In genomic region chr2:237085261-237086221, GRCh38 we compare ENCODE assay signal across 1 cellular context.
TF ChIP-seq lines count a peak whose summit lies in the region.

TSS of gene COPS8 (plus strand) at chr2:237085889. CDS start at chr2:237085965, 76 bp downstream.

TF ChIP-seq in HepG2, 621 proteins besides CTCF, POLR2A, EP300 and RAD21 (continued from another document and continues in another):
- TF ChIP-seq DMTF1 (CRISPR knock-in tag; IDR thresholded peaks at IDR 0.05) (peak; percentile 81; the same call in 1 of the 2 replicates), STAT6 (CRISPR knock-in tag; IDR thresholded peaks at IDR 0.05; ENCODE audit: borderline replicate concordance) (peak; percentile 97), PBX2 (CRISPR knock-in tag; IDR thresholded peaks at IDR 0.05) (no peak), MAF1 (CRISPR knock-in tag; IDR thresholded peaks at IDR 0.05; ENCODE audit: borderline replicate concordance) (peak; percentile 66; the same call in 1 of the 2 replicates), SMARCC2 (IDR thresholded peaks at IDR 0.05) (no peak), AGO1 (IDR thresholded peaks at IDR 0.05; ENCODE audit: low read depth, low read length, poor library complexity, severe bottlenecking) (peak; percentile 43), ZNF746 (CRISPR knock-in tag; IDR thresholded peaks at IDR 0.05) (0 out of 2 replicates have a peak, but pooled peaks have one; percentile 20), CREBL2 (CRISPR knock-in tag; IDR thresholded peaks at IDR 0.05; ENCODE audit: borderline replicate concordance) (peak; percentile 64; the same call in 1 of the 2 replicates), NCOA2 (CRISPR knock-in tag; IDR thresholded peaks at IDR 0.05) (peak; percentile 60), ZNF563 (CRISPR knock-in tag; IDR thresholded peaks at IDR 0.05) (peak; percentile 56), ZSCAN20 (CRISPR knock-in tag; IDR thresholded peaks at IDR 0.05; ENCODE audit: borderline replicate concordance) (peak; percentile 92; the same call in 1 of the 2 replicates), ZSCAN21 (CRISPR knock-in tag; IDR thresholded peaks at IDR 0.05; ENCODE audit: borderline replicate concordance) (peak; percentile 85; the same call in 1 of the 2 replicates), E2F2 (CRISPR knock-in tag; IDR thresholded peaks at IDR 0.05; ENCODE audit: borderline replicate concordance) (peak; percentile 98; the same call in 1 of the 2 replicates), CHCHD3 (CRISPR knock-in tag; IDR thresholded peaks at IDR 0.05) (0 out of 2 replicates have a peak, but pooled peaks have one; percentile 92), ZFYVE20 (CRISPR knock-in tag; IDR thresholded peaks at IDR 0.05; ENCODE audit: borderline replicate concordance, low read depth) (peak; percentile 33; the same call in 1 of the 2 replicates), ESRRA (CRISPR knock-in tag; IDR thresholded peaks at IDR 0.05; ENCODE audit: low read depth) (peak; percentile 89), ZNF207 (IDR thresholded peaks at IDR 0.05; ENCODE audit: borderline replicate concordance) (no peak), NCOA5 (CRISPR knock-in tag; IDR thresholded peaks at IDR 0.05) (0 out of 2 replicates have a peak, but pooled peaks have one; percentile 54), ZNF136 (CRISPR knock-in tag; IDR thresholded peaks at IDR 0.05; ENCODE audit: low read depth) (no peak; the same call in 1 of the 2 replicates), ZNF800 (CRISPR knock-in tag; IDR thresholded peaks at IDR 0.05) (peak; percentile 88), RBFOX2 (IDR thresholded peaks at IDR 0.05; ENCODE audit: low read depth, low read length) (peak; percentile 98), NFIC (IDR thresholded peaks at IDR 0.05; ENCODE audit: low read length) (no peak), KMT2B (CRISPR knock-in tag; IDR thresholded peaks at IDR 0.05) (peak; percentile 100), NFYC (CRISPR knock-in tag; IDR thresholded peaks at IDR 0.05) (peak; percentile 85), ZNF260 (CRISPR knock-in tag; IDR thresholded peaks at IDR 0.05; ENCODE audit: borderline replicate concordance, low read depth) (0 out of 2 replicates have a peak, but pooled peaks have one; percentile 34), MXI1 (IDR thresholded peaks at IDR 0.05; ENCODE audit: borderline replicate concordance, low read depth, low read length) (peak; percentile 89; the same call in 1 of the 3 replicates), TCF7L2 (IDR thresholded peaks at IDR 0.05; ENCODE audit: low read depth, low read length) (no peak), MTF2 (CRISPR knock-in tag; IDR thresholded peaks at IDR 0.05; ENCODE audit: borderline replicate concordance) (peak; percentile 99), SALL1 (CRISPR knock-in tag; IDR thresholded peaks at IDR 0.05) (peak; percentile 96), FOSL1 (CRISPR knock-in tag; IDR thresholded peaks at IDR 0.05; ENCODE audit: borderline replicate concordance) (no peak; the same call in 1 of the 2 replicates), ATF7-NPFF (CRISPR knock-in tag; IDR thresholded peaks at IDR 0.05; ENCODE audit: low read depth) (peak; percentile 95), JUN (CRISPR knock-in tag; IDR thresholded peaks at IDR 0.05) (peak; percentile 54; the same call in 1 of the 2 replicates), ISX (CRISPR knock-in tag; conservative IDR thresholded peaks at IDR 0.05) (no peak; the same call in 1 of the 2 replicates)
- TF ChIP-seq, protein P1, sequence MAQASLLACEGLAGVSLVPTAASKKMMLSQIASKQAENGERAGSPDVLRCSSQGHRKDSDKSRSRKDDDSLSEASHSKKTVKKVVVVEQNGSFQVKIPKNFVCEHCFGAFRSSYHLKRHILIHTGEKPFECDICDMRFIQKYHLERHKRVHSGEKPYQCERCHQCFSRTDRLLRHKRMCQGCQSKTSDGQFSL (CRISPR knock-in tag; IDR thresholded peaks at IDR 0.05): no peak
- TF ChIP-seq, protein P2, sequence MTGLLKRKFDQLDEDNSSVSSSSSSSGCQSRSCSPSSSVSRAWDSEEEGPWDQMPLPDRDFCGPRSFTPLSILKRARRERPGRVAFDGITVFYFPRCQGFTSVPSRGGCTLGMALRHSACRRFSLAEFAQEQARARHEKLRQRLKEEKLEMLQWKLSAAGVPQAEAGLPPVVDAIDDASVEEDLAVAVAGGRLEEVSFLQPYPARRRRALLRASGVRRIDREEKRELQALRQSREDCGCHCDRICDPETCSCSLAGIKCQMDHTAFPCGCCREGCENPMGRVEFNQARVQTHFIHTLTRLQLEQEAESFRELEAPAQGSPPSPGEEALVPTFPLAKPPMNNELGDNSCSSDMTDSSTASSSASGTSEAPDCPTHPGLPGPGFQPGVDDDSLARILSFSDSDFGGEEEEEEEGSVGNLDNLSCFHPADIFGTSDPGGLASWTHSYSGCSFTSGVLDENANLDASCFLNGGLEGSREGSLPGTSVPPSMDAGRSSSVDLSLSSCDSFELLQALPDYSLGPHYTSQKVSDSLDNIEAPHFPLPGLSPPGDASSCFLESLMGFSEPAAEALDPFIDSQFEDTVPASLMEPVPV (CRISPR knock-in tag; IDR thresholded peaks at IDR 0.05): peak; percentile 81
- TF ChIP-seq, protein P3, sequence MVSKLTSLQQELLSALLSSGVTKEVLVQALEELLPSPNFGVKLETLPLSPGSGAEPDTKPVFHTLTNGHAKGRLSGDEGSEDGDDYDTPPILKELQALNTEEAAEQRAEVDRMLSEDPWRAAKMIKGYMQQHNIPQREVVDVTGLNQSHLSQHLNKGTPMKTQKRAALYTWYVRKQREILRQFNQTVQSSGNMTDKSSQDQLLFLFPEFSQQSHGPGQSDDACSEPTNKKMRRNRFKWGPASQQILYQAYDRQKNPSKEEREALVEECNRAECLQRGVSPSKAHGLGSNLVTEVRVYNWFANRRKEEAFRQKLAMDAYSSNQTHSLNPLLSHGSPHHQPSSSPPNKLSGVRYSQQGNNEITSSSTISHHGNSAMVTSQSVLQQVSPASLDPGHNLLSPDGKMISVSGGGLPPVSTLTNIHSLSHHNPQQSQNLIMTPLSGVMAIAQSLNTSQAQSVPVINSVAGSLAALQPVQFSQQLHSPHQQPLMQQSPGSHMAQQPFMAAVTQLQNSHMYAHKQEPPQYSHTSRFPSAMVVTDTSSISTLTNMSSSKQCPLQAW (CRISPR knock-in tag; IDR thresholded peaks at IDR 0.05): peak; percentile 98
- TF ChIP-seq, protein P4, sequence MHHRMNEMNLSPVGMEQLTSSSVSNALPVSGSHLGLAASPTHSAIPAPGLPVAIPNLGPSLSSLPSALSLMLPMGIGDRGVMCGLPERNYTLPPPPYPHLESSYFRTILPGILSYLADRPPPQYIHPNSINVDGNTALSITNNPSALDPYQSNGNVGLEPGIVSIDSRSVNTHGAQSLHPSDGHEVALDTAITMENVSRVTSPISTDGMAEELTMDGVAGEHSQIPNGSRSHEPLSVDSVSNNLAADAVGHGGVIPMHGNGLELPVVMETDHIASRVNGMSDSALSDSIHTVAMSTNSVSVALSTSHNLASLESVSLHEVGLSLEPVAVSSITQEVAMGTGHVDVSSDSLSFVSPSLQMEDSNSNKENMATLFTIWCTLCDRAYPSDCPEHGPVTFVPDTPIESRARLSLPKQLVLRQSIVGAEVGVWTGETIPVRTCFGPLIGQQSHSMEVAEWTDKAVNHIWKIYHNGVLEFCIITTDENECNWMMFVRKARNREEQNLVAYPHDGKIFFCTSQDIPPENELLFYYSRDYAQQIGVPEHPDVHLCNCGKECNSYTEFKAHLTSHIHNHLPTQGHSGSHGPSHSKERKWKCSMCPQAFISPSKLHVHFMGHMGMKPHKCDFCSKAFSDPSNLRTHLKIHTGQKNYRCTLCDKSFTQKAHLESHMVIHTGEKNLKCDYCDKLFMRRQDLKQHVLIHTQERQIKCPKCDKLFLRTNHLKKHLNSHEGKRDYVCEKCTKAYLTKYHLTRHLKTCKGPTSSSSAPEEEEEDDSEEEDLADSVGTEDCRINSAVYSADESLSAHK (CRISPR knock-in tag; IDR thresholded peaks at IDR 0.05; ENCODE audit: borderline replicate concordance): no peak; the same call in 1 of the 2 replicates
- TF ChIP-seq, protein P5, sequence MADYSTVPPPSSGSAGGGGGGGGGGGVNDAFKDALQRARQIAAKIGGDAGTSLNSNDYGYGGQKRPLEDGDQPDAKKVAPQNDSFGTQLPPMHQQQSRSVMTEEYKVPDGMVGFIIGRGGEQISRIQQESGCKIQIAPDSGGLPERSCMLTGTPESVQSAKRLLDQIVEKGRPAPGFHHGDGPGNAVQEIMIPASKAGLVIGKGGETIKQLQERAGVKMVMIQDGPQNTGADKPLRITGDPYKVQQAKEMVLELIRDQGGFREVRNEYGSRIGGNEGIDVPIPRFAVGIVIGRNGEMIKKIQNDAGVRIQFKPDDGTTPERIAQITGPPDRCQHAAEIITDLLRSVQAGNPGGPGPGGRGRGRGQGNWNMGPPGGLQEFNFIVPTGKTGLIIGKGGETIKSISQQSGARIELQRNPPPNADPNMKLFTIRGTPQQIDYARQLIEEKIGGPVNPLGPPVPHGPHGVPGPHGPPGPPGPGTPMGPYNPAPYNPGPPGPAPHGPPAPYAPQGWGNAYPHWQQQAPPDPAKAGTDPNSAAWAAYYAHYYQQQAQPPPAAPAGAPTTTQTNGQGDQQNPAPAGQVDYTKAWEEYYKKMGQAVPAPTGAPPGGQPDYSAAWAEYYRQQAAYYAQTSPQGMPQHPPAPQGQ (CRISPR knock-in tag; IDR thresholded peaks at IDR 0.05; ENCODE audit: borderline replicate concordance): no peak
- TF ChIP-seq, protein P6, sequence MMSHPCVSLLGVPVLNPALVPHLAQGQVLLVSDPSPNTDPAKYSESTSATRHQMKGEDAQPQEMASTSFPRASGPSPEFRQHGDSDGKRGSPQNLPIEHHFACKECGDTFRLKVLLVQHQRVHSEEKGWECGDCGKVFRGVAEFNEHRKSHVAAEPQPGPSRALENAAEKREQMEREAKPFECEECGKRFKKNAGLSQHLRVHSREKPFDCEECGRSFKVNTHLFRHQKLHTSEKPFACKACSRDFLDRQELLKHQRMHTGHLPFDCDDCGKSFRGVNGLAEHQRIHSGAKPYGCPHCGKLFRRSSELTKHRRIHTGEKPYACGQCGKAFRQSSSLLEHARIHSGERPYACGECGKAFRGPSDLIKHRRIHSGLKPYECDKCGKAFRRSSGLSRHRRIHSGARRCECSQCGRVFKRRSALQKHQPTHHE (CRISPR knock-in tag; IDR thresholded peaks at IDR 0.05; ENCODE audit: borderline replicate concordance): peak; percentile 99
